ENCODE assay signal across 8 cellular contexts in genomic region chr1:53197301-53198205, GRCh38. TPM values are rescaled to one million over a fixed set of nuclear protein-coding genes. Genes with fewer than 3 reads are reported as not detected.
DNase-seq lines count a peak whose midpoint lies in the region; ATAC-seq, FAIRE-seq and TF ChIP-seq lines count a peak whose summit lies in the region.

No MANE protein-coding gene starts in this region.

- H3K4me3 ChIP-seq in GM12878 = peak overlapping the region; percentile 72
- peak overlapping the region; percentile 100 for H3K4me3 ChIP-seq in thymus (ENCODE audit: low read length)

- intact Hi-C loops in GM12878 (cut with micrococcal nuclease; ENCODE audit: unreplicated experiment) = loop anchor here (2.0 kb wide), 1 partner anchor 23 kb away; the partner anchor contains the start of gene CZIB

- peaks cover 16% of the 10 kb centered on the region for H3K79me2 ChIP-seq in GM12878 (ENCODE audit: control insufficient read depth, insufficient read depth, low read length)

- peak overlapping the region; percentile 99 for H3K9ac ChIP-seq in GM12878 (ENCODE audit: control insufficient read depth, insufficient read depth, low read length)

- peak; percentile 5 for ATAC-seq in GM12878

- POLR2A ChIA-PET in GM12878 (lab: Charles Lee) = interaction anchor here (1.7 kb wide), 1 partner anchor 22 kb away, joined by 6 read pairs; no protein-coding TSS in a partner anchor

- H2AFZ ChIP-seq in GM12878 (ENCODE audit: control insufficient read depth, low read depth, low read length) = peak overlapping the region; percentile 76

- no peak for TF ChIP-seq EP300 in GM12878 (IDR thresholded peaks at IDR 0.05; ENCODE audit: borderline replicate concordance in 1 of 2, control insufficient read depth in 1 of 2, low read depth in 2 of 2, low read length in 2 of 2)

- TF ChIP-seq RAD21 in GM12878 (IDR thresholded peaks at IDR 0.05; ENCODE audit: insufficient read depth, low read depth, low read length) = no peak

- 39% methylated on average over 13 of the region's 13 CpGs for WGBS in GM12878 (ENCODE audit: insufficient coverage, insufficient replicate concordance, low lambda C conversion rate, missing lambda C conversion rate)
- WGBS in thymus = 37% methylated on average over 13 of the region's 13 CpGs

- H3K27ac ChIP-seq in C4-2B = peak overlapping the region; percentile 98
- H3K27ac ChIP-seq in KOPT-K1 (ENCODE audit: low read depth, low read length, poor library complexity, severe bottlenecking) = peak overlapping the region; percentile 97
- H3K27ac ChIP-seq in GM12878 (ENCODE audit: control insufficient read depth, insufficient read depth) = peak overlapping the region; percentile 94
- peak overlapping the region; percentile 87 for H3K27ac ChIP-seq in layer of hippocampus (ENCODE audit: low read depth, low read length)
- H3K27ac ChIP-seq in thymus (ENCODE audit: low read depth) = peak overlapping the region; percentile 97

- BruUV-seq in GM12878 (replicated peaks; lab: Mats Ljungman, UMichigan) = TSS peak; percentile 72

- RAD21 ChIA-PET in GM12878 (lab: Charles Lee; ENCODE audit: unreplicated experiment) = interaction anchor here (1.0 kb wide), 1 partner anchor 193 kb away, joined by 3 read pairs; no protein-coding TSS in a partner anchor

- H3K9me3 ChIP-seq in KOPT-K1 (ENCODE audit: insufficient read depth, low read length, poor library complexity, severe bottlenecking) (no peaks in the 10 kb centered on the region), GM12878 (replicated peaks; ENCODE audit: control insufficient read depth, insufficient read depth, low read length) (no peaks in the 10 kb centered on the region), thymus (ENCODE audit: control insufficient read depth) (no peaks in the 10 kb centered on the region)

- CTCF ChIA-PET in GM12878 (lab: Yijun Ruan, JAX) = interaction anchor here (0.6 to 1.6 kb wide), 6 partner anchors 13 to 1574 kb away, joined by 3 to 5 read pairs (median 4); no protein-coding TSS in a partner anchor

- H3K4me2 ChIP-seq in GM12878 (ENCODE audit: control insufficient read depth, insufficient read depth) = peak overlapping the region; percentile 92

- FAIRE-seq in GM12878 (lab: Jason Lieb, UNC) = no peak

- H3K27me3 ChIP-seq in GM12878 (replicated peaks in 1 of 2; ENCODE audit: control insufficient read depth in 2 of 2, insufficient read depth in 2 of 2, low read length in 1 of 2) (no peaks in the 10 kb centered on the region), layer of hippocampus (ENCODE audit: control insufficient read depth, insufficient read depth, low read length) (no peaks in the 10 kb centered on the region), thymus (ENCODE audit: control insufficient read depth, insufficient read depth) (no peaks in the 10 kb centered on the region)

- TF ChIP-seq CTCF in C4-2B (conservative IDR thresholded peaks at IDR 0.05) (no peak), GM12878 (IDR thresholded peaks at IDR 0.05 in 2 of 3, conservative IDR thresholded peaks at IDR 0.05 in 1 of 3; ENCODE audit: control insufficient read depth in 2 of 3, extremely low read depth in 1 of 3, insufficient read depth in 1 of 3, low read depth in 3 of 3, low read length in 3 of 3) (no peak)

- TF ChIP-seq POLR2A in GM12878 (IDR thresholded peaks at IDR 0.05; ENCODE audit: low read depth, low read length) = no peak

- H3K36me3 ChIP-seq in KOPT-K1 (ENCODE audit: insufficient read depth, low read length) (peaks cover 25% of the 10 kb centered on the region), GM12878 (ENCODE audit: control insufficient read depth in 2 of 2, insufficient read depth in 2 of 2, low read length in 1 of 2) (peaks cover 0 to 4% of the 10 kb centered on the region in 2 experiments; a peak in 2 of 4 replicates), thymus (ENCODE audit: control insufficient read depth, insufficient read depth) (peaks cover 3% of the 10 kb centered on the region)

- no peak for DNase-seq in GM12878 (ENCODE audit: low read depth, low spot score)
- no peak for DNase-seq in COLO668 (lab: John Stamatoyannopoulos, UW; ENCODE audit: unreplicated experiment)
- DNase-seq in AG08395 (ENCODE audit: low spot score) = no peak
- no peak for DNase-seq in NCI-H774 (lab: John Stamatoyannopoulos, UW)

- H3K4me1 ChIP-seq in GM12878 (ENCODE audit: control insufficient read depth, insufficient read depth, low read length) (peaks cover 2% of the 10 kb centered on the region; the same call in 1 of the 2 replicates), thymus (ENCODE audit: control insufficient read depth, insufficient read depth, low read length) (peaks cover 8% of the 10 kb centered on the region)

- SMC1A ChIA-PET in GM12878 (lab: Charles Lee; ENCODE audit: uncharacterized antibody, unreplicated experiment) = interaction anchor here (0.6 to 1.3 kb wide), 2 partner anchors 81 to 280 kb away, joined by 4 read pairs; no protein-coding TSS in a partner anchor

- H4K20me1 ChIP-seq in GM12878 (ENCODE audit: control insufficient read depth, insufficient read depth) = no peaks in the 10 kb centered on the region

- in situ Hi-C loops in GM12878 (cut with MboI) = loop anchor here (25.0 kb wide), 1 partner anchor 285 kb away; the partner anchor contains the start of gene ECHDC2

RNA-seq across cellular contexts. Expression of gene CPT2, which starts 0.9 kb away (rescaled TPM):
- 19.9 and 21.9 TPM in 2 replicates for total RNA-seq in GM12878 (2013; cell fraction: nucleolus; rRNA removed)
- 34.6 and 35.1 TPM in 2 replicates for total RNA-seq in GM12878 (2014; rRNA removed)
- total RNA-seq in GM12878 (2014; rRNA removed; fragmentation: Illumina TruSeq; extraction: Trizol) = 21.4 and 23.5 TPM in 2 replicates
- 26.9 and 29.4 TPM in 2 replicates for total RNA-seq in GM12878 (2021)
- 13.1 TPM for polyA plus RNA-seq in GM12878 (2011; ENCODE audit: low read depth)
- 16.2 and 20.3 TPM in 2 replicates for polyA plus RNA-seq in GM12878 (2011; rRNA removed)
- 25.0 and 26.3 TPM in 2 replicates for polyA plus RNA-seq in GM12878 (2011; cell fraction: cytosol; rRNA removed)
- polyA plus RNA-seq in GM12878 (2011; cell fraction: nucleus; rRNA removed) = 9.3 and 11.3 TPM in 2 replicates
- 15.7 and 18.9 TPM in 2 replicates for polyA plus RNA-seq in GM12878 (2012)
- 29.6 and 30.8 TPM in 2 replicates for polyA plus RNA-seq in GM12878 (2014; fragmentation: Illumina TruSeq; extraction: Trizol)
- polyA plus RNA-seq in GM12878 (2014; fragmentation: Nextera tagmentation; extraction: Ambion mirVana) = 10 to 100 TPM; 10.1 to 10.9 TPM
- 22.4 and 23.1 TPM in 2 replicates for polyA plus RNA-seq in GM12878 (2014; rRNA removed)
- 10 to 100 TPM; 33.1 to 36.2 TPM for polyA plus RNA-seq in GM12878 (2016; fragmentation: Nextera tagmentation; extraction: Ambion mirVana)
- 20.4 and 22.8 TPM in 2 replicates for polyA minus RNA-seq in GM12878 (2011; rRNA and poly(A)+ RNA removed)
- 6.7 and 7.5 TPM in 2 replicates for polyA minus RNA-seq in GM12878 (2011; cell fraction: cytosol; rRNA and poly(A)+ RNA removed)
- polyA minus RNA-seq in GM12878 (2011; cell fraction: nucleus; rRNA and poly(A)+ RNA removed) = 6.2 and 9.5 TPM in 2 replicates
- 17.0 TPM for polyA plus RNA-seq in thymus

RNA-seq across cellular contexts. Expression of gene CZIB, which starts 22.9 kb away (rescaled TPM):
- total RNA-seq in GM12878 (2013; cell fraction: nucleolus; rRNA removed) = 69.0 and 71.8 TPM in 2 replicates
- 37.8 and 45.1 TPM in 2 replicates for total RNA-seq in GM12878 (2014; rRNA removed)
- 35.2 and 36.1 TPM in 2 replicates for total RNA-seq in GM12878 (2014; rRNA removed; fragmentation: Illumina TruSeq; extraction: Trizol)
- total RNA-seq in GM12878 (2021) = 32.8 and 38.1 TPM in 2 replicates
- polyA plus RNA-seq in GM12878 (2011; ENCODE audit: low read depth) = 34.6 TPM
- polyA plus RNA-seq in GM12878 (2011; rRNA removed) = 62.9 and 66.8 TPM in 2 replicates
- 45.0 and 48.2 TPM in 2 replicates for polyA plus RNA-seq in GM12878 (2011; cell fraction: cytosol; rRNA removed)
- polyA plus RNA-seq in GM12878 (2011; cell fraction: nucleus; rRNA removed) = 50.8 and 67.9 TPM in 2 replicates
- 32.6 and 34.7 TPM in 2 replicates for polyA plus RNA-seq in GM12878 (2012)
- 43.3 and 43.6 TPM in 2 replicates for polyA plus RNA-seq in GM12878 (2014; fragmentation: Illumina TruSeq; extraction: Trizol)
- polyA plus RNA-seq in GM12878 (2014; fragmentation: Nextera tagmentation; extraction: Ambion mirVana) = 10 to 100 TPM; 55.1 to 68.3 TPM
- 41.8 and 45.7 TPM in 2 replicates for polyA plus RNA-seq in GM12878 (2014; rRNA removed)
- polyA plus RNA-seq in GM12878 (2016; fragmentation: Nextera tagmentation; extraction: Ambion mirVana) = 10 to 100 TPM; 65.4 to 66.7 TPM
- 28.1 and 30.6 TPM in 2 replicates for polyA minus RNA-seq in GM12878 (2011; rRNA and poly(A)+ RNA removed)
- 5.1 and 8.4 TPM in 2 replicates for polyA minus RNA-seq in GM12878 (2011; cell fraction: cytosol; rRNA and poly(A)+ RNA removed)
- 39.0 and 53.4 TPM in 2 replicates for polyA minus RNA-seq in GM12878 (2011; cell fraction: nucleus; rRNA and poly(A)+ RNA removed)
- 88.6 TPM for polyA plus RNA-seq in thymus

RNA-seq across cellular contexts. Expression of gene MAGOH, which starts 40.8 kb away (rescaled TPM):
- 21.7 and 23.6 TPM in 2 replicates for total RNA-seq in GM12878 (2013; cell fraction: nucleolus; rRNA removed)
- total RNA-seq in GM12878 (2014; rRNA removed) = 62.6 and 67.5 TPM in 2 replicates
- total RNA-seq in GM12878 (2014; rRNA removed; fragmentation: Illumina TruSeq; extraction: Trizol) = 87.9 and 90.7 TPM in 2 replicates
- total RNA-seq in GM12878 (2021) = 66.8 and 70.7 TPM in 2 replicates
- polyA plus RNA-seq in GM12878 (2011; ENCODE audit: low read depth) = 73.4 TPM
- 79.4 and 112 TPM in 2 replicates for polyA plus RNA-seq in GM12878 (2011; rRNA removed)
- 11.5 and 18.6 TPM in 2 replicates for polyA plus RNA-seq in GM12878 (2011; cell fraction: cytosol; rRNA removed)
- polyA plus RNA-seq in GM12878 (2011; cell fraction: nucleus; rRNA removed) = 12.1 and 20.2 TPM in 2 replicates
- 79.8 and 121 TPM in 2 replicates for polyA plus RNA-seq in GM12878 (2012)
- polyA plus RNA-seq in GM12878 (2014; fragmentation: Illumina TruSeq; extraction: Trizol) = 134 and 172 TPM in 2 replicates
- 100 to 1,000 TPM in 1 of 2 experiments, 10 to 100 TPM in 1; 85.4 to 261 TPM for polyA plus RNA-seq in GM12878 (2014; fragmentation: Nextera tagmentation; extraction: Ambion mirVana)
- polyA plus RNA-seq in GM12878 (2014; rRNA removed) = 129 and 140 TPM in 2 replicates
- polyA plus RNA-seq in GM12878 (2016; fragmentation: Nextera tagmentation; extraction: Ambion mirVana) = 10 to 100 TPM; 62.6 to 91.8 TPM
- polyA minus RNA-seq in GM12878 (2011; rRNA and poly(A)+ RNA removed) = 14.7 and 20.8 TPM in 2 replicates
- polyA minus RNA-seq in GM12878 (2011; cell fraction: cytosol; rRNA and poly(A)+ RNA removed) = 11.8 and 17.3 TPM in 2 replicates
- polyA minus RNA-seq in GM12878 (2011; cell fraction: nucleus; rRNA and poly(A)+ RNA removed) = 7.4 and 19.2 TPM in 2 replicates
- polyA plus RNA-seq in thymus = 134 TPM

RNA-seq across cellular contexts. Expression of gene SLC1A7, which starts 55.1 kb away (rescaled TPM):
- total RNA-seq in GM12878 (2013; cell fraction: nucleolus; rRNA removed) = not detected in 2 replicates
- total RNA-seq in GM12878 (2014; rRNA removed) (not detected in 2 replicates), GM12878 (2014; rRNA removed; fragmentation: Illumina TruSeq; extraction: Trizol) (not detected in 2 replicates), GM12878 (2021) (not detected in 2 replicates)
- not detected for polyA plus RNA-seq in GM12878 (2011; ENCODE audit: low read depth)
- polyA plus RNA-seq in GM12878 (2011; rRNA removed) (not detected in 2 replicates), GM12878 (2014; fragmentation: Illumina TruSeq; extraction: Trizol) (not detected in 2 replicates), GM12878 (2014; fragmentation: Nextera tagmentation; extraction: Ambion mirVana) (not detected), GM12878 (2014; rRNA removed) (not detected in 2 replicates), GM12878 (2016; fragmentation: Nextera tagmentation; extraction: Ambion mirVana) (not detected), thymus (0.07 TPM)
- not detected in 2 replicates for polyA plus RNA-seq in GM12878 (2011; cell fraction: cytosol; rRNA removed)
- not detected in 2 replicates for polyA plus RNA-seq in GM12878 (2011; cell fraction: nucleus; rRNA removed)
- not detected in 2 replicates for polyA plus RNA-seq in GM12878 (2012)
- not detected in 2 replicates for polyA minus RNA-seq in GM12878 (2011; rRNA and poly(A)+ RNA removed)
- polyA minus RNA-seq in GM12878 (2011; cell fraction: cytosol; rRNA and poly(A)+ RNA removed) = not detected in 2 replicates
- polyA minus RNA-seq in GM12878 (2011; cell fraction: nucleus; rRNA and poly(A)+ RNA removed) = not detected in 2 replicates
